In the genomic region with DNA sequence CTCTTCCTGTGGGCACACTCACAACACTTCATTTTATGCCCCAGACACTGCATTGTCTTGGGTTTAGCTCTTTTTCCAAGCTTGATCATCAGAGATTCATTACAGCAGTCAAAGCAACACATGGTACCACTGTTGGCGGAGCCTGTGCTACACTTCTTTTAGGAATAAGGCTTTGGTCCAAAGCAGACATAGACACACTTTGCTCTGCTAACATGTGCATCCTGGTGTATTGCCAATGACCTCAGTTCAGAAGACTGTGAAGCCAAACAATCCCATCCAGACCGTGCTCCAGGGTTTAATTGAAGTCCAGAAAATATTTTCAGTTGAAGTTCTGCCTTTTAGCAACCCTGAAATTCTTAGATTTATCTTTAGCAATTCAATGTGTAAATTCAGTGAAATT, we compare ENCODE assay signal across 19 cellular contexts.
DNase-seq lines count a peak whose midpoint lies in the region; ATAC-seq, FAIRE-seq and TF ChIP-seq lines count a peak whose summit lies in the region.
"Had no signal": no experiment of that assay in that cellular context is flagged by ENCODE, and none has a peak within 500 bp of the region (broad histone marks: within the 10 kb centered on the region; RNA-seq: fewer than 3 reads in every experiment).

No MANE protein-coding gene starts in this region.

- TF ChIP-seq CTCF in liver (IDR thresholded peaks at IDR 0.05; ENCODE audit: low read depth, low read length, missing input control): no peak
- TF ChIP-seq CTCF in HepG2 (CRISPR knock-in tag; IDR thresholded peaks at IDR 0.05): no peak
- no peak for TF ChIP-seq CTCF in fibroblast of mammary gland (conservative IDR thresholded peaks at IDR 0.05; ENCODE audit: control insufficient read depth, insufficient read depth, low read depth, low read length)

- no peaks in the 10 kb centered on the region for H3K9me3 Mint-ChIP-seq in T-cell
- H3K9me3 Mint-ChIP-seq: CD4-positive, alpha-beta T cell had no signal

- H4K20me1 ChIP-seq in HepG2 (ENCODE audit: insufficient read depth, low read length): no peaks in the 10 kb centered on the region

- in situ Hi-C loops in HepG2 (cut with HindIII; ENCODE audit: extremely low pct_ligation_motif_present, low pct_unique_long_range_greater_than_20kb): no loop called here

- H3K9me3 ChIP-seq in liver (ENCODE audit: control insufficient read depth in 4 of 4, low read length in 3 of 4) (no peaks in the 10 kb centered on the region), HepG2 (ENCODE audit: low read length) (no peaks in the 10 kb centered on the region)

- DNase-seq in HepG2 (ENCODE audit: low spot score): no peak
- DNase-seq in fibroblast of mammary gland (ENCODE audit: low read depth): peak; percentile 22
- DNase-seq in left lobe of liver (ENCODE audit: low spot score): peak; percentile 53
- DNase-seq in stimulated activated CD4-positive, alpha-beta T cell treated with anti-CD3 and anti-CD28 coated beads, Interleukin-1b, Interleukin-23, amount 100 ng/mL, for 48 hours: no peak
- DNase-seq in T-cell: no peak
- DNase-seq in NCI-H774 (lab: John Stamatoyannopoulos, UW): no peak
- DNase-seq: Calu3; CD4-positive, alpha-beta T cell; DMS79 treated with DMSO at 0.1 percent for 48 hours; GDM1; H7; Kasumi-1; NCI-H1105 treated with DMSO at 0.1 percent for 48 hours; NCI-H187; RPMI8226 had no signal

- TF ChIP-seq EP300 in HepG2 (IDR thresholded peaks at IDR 0.05; ENCODE audit: low read depth in 2 of 2, low read length in 2 of 2): no peak
- TF ChIP-seq EP300 in HepG2 (CRISPR knock-in tag; IDR thresholded peaks at IDR 0.05; ENCODE audit: borderline replicate concordance): no peak

- BruUV-seq in HepG2 (replicated peaks; lab: Mats Ljungman, UMichigan): no TSS peak

- no peak overlapping the region for H3K4me3 Mint-ChIP-seq in T-cell
- H3K4me3 Mint-ChIP-seq: CD4-positive, alpha-beta T cell had no signal

- H3K36me3 ChIP-seq in liver (ENCODE audit: control insufficient read depth in 4 of 4, insufficient read depth in 3 of 4, low read depth in 1 of 4, low read length in 3 of 4): peaks cover 0 to 1% (median 0%) of the 10 kb centered on the region in 4 donors
- H3K36me3 ChIP-seq in HepG2 (replicated peaks in 1 of 2; ENCODE audit: control insufficient read depth in 1 of 2, insufficient read depth in 2 of 2, low read length in 2 of 2): peaks cover 3 to 9% of the 10 kb centered on the region in 2 experiments; a peak in 2 of 5 replicates

- H3K4me3 ChIP-seq in liver (ENCODE audit: low read depth in 1 of 3, low read length in 3 of 3): no peak overlapping the region
- no peak overlapping the region for H3K4me3 ChIP-seq in HepG2 (replicated peaks in 1 of 3; ENCODE audit: insufficient read depth in 1 of 3, low read depth in 2 of 3, low read length in 3 of 3)
- no peak overlapping the region for H3K4me3 ChIP-seq in fibroblast of mammary gland (ENCODE audit: control insufficient read depth, low read depth, low read length)

- CTCF ChIA-PET in HepG2 (lab: Yijun Ruan, JAX; ENCODE audit: low intra/inter-chr PET ratio, low total read pairs): no interaction called here
- CTCF ChIA-PET in T-cell (lab: Charles Lee): no interaction called here

- H3K9ac ChIP-seq in liver (ENCODE audit: low read depth in 1 of 2, low read length in 2 of 2) (no peak overlapping the region), HepG2 (ENCODE audit: insufficient read depth, low read depth, low read length) (no peak overlapping the region)

- H3K4me1 Mint-ChIP-seq in T-cell: no peaks in the 10 kb centered on the region

- H3K27ac ChIP-seq in liver (ENCODE audit: low read depth in 1 of 2, low read length in 2 of 2) (no peak overlapping the region), HepG2 (ENCODE audit: extremely low read length, insufficient read depth, low read length) (no peak overlapping the region)

- 25% methylated on average over 2 of the region's 2 CpGs for WGBS in liver
- 96% methylated on average over 2 of the region's 2 CpGs for WGBS in HepG2 (ENCODE audit: low lambda C conversion rate)

- POLR2A ChIA-PET in HepG2 (lab: Yijun Ruan, JAX): no interaction called here
- POLR2A ChIA-PET in T-cell (lab: Charles Lee): no interaction called here

- H3K4me1 ChIP-seq in liver (ENCODE audit: control insufficient read depth in 4 of 4, insufficient read depth in 4 of 4, low read length in 3 of 4) (peaks cover 0 to 3% (median 2%) of the 10 kb centered on the region in 4 donors), HepG2 (ENCODE audit: insufficient read depth, low read length) (no peaks in the 10 kb centered on the region)

- no peak overlapping the region for H2AFZ ChIP-seq in HepG2 (ENCODE audit: low read length)

- no peaks in the 10 kb centered on the region for H3K27me3 Mint-ChIP-seq in T-cell
- H3K27me3 Mint-ChIP-seq: CD4-positive, alpha-beta T cell had no signal

- intact Hi-C loops in HepG2 (cut with micrococcal nuclease; ENCODE audit: unreplicated experiment): no loop called here

- no peak for FAIRE-seq in HepG2 (lab: Jason Lieb, UNC)
- FAIRE-seq: A204.1, GM12892 had no signal

- peak; percentile 19 to 24 for TF ChIP-seq RAD21 in liver (IDR thresholded peaks at IDR 0.05)
- TF ChIP-seq RAD21 in HepG2 (CRISPR knock-in tag; IDR thresholded peaks at IDR 0.05): no peak

- H3K27ac Mint-ChIP-seq in T-cell: no peak overlapping the region
- H3K27ac Mint-ChIP-seq: CD4-positive, alpha-beta T cell had no signal

- no peak for TF ChIP-seq POLR2A in HepG2 (IDR thresholded peaks at IDR 0.05; ENCODE audit: insufficient read depth in 1 of 2, low read depth in 2 of 2, low read length in 2 of 2)

- no peaks in the 10 kb centered on the region for H3K79me2 ChIP-seq in HepG2 (ENCODE audit: insufficient read depth, low read length)

- ATAC-seq in HepG2 (no peak), left lobe of liver (peak; percentile 99), T-cell (replicated peaks in 1 of 4) (no peak), HG02623 (IDR thresholded peaks at IDR 0.05; ENCODE audit: unreplicated experiment) (no peak)

- H3K27me3 ChIP-seq in liver (ENCODE audit: control insufficient read depth in 4 of 4, insufficient read depth in 4 of 4, low read length in 3 of 4) (no peaks in the 10 kb centered on the region), HepG2 (ENCODE audit: control insufficient read depth in 1 of 2, insufficient read depth in 2 of 2, low read length in 2 of 2) (no peaks in the 10 kb centered on the region)

- no peaks in the 10 kb centered on the region for H3K36me3 Mint-ChIP-seq in T-cell

- no peak overlapping the region for H3K4me2 ChIP-seq in HepG2 (ENCODE audit: low read depth, low read length)

TF ChIP-seq in liver, 16 proteins besides CTCF, POLR2A, EP300 and RAD21 (continues in another document):
- no peak for TF ChIP-seq NR2F2 (IDR thresholded peaks at IDR 0.05)
- TF ChIP-seq, protein P1, sequence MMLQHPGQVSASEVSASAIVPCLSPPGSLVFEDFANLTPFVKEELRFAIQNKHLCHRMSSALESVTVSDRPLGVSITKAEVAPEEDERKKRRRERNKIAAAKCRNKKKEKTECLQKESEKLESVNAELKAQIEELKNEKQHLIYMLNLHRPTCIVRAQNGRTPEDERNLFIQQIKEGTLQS (IDR thresholded peaks at IDR 0.05): no peak
- TF ChIP-seq SP1 (IDR thresholded peaks at IDR 0.05): no peak
- no peak for TF ChIP-seq HNF4G (IDR thresholded peaks at IDR 0.05)
- TF ChIP-seq, protein P2, sequence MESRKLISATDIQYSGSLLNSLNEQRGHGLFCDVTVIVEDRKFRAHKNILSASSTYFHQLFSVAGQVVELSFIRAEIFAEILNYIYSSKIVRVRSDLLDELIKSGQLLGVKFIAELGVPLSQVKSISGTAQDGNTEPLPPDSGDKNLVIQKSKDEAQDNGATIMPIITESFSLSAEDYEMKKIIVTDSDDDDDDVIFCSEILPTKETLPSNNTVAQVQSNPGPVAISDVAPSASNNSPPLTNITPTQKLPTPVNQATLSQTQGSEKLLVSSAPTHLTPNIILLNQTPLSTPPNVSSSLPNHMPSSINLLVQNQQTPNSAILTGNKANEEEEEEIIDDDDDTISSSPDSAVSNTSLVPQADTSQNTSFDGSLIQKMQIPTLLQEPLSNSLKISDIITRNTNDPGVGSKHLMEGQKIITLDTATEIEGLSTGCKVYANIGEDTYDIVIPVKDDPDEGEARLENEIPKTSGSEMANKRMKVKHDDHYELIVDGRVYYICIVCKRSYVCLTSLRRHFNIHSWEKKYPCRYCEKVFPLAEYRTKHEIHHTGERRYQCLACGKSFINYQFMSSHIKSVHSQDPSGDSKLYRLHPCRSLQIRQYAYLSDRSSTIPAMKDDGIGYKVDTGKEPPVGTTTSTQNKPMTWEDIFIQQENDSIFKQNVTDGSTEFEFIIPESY (IDR thresholded peaks at IDR 0.05): no peak
- TF ChIP-seq, protein P3, sequence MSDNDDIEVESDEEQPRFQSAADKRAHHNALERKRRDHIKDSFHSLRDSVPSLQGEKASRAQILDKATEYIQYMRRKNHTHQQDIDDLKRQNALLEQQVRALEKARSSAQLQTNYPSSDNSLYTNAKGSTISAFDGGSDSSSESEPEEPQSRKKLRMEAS (IDR thresholded peaks at IDR 0.05): peak; percentile 31
- no peak for TF ChIP-seq TAF1 (conservative IDR thresholded peaks at IDR 0.05)

TF ChIP-seq in HepG2, 621 proteins besides CTCF, POLR2A, EP300 and RAD21:
- TF ChIP-seq ZNF775 (CRISPR knock-in tag; IDR thresholded peaks at IDR 0.05; ENCODE audit: borderline replicate concordance) (no peak), RFXANK (CRISPR knock-in tag; IDR thresholded peaks at IDR 0.05) (no peak), ZNF30 (CRISPR knock-in tag; IDR thresholded peaks at IDR 0.05) (no peak), ZNF367 (CRISPR knock-in tag; IDR thresholded peaks at IDR 0.05; ENCODE audit: borderline replicate concordance) (no peak), ZNF225 (CRISPR knock-in tag; IDR thresholded peaks at IDR 0.05) (no peak), ZNF570 (CRISPR knock-in tag; IDR thresholded peaks at IDR 0.05; ENCODE audit: borderline replicate concordance) (no peak), ZNF138 (CRISPR knock-in tag; IDR thresholded peaks at IDR 0.05; ENCODE audit: low read depth) (no peak), KDM3A (CRISPR knock-in tag; IDR thresholded peaks at IDR 0.05; ENCODE audit: low read depth) (no peak), ZNF777 (CRISPR knock-in tag; IDR thresholded peaks at IDR 0.05) (no peak), ATM (IDR thresholded peaks at IDR 0.05; ENCODE audit: borderline replicate concordance) (no peak), RFXAP (CRISPR knock-in tag; IDR thresholded peaks at IDR 0.05; ENCODE audit: borderline replicate concordance) (no peak)
- TF ChIP-seq, protein P4, sequence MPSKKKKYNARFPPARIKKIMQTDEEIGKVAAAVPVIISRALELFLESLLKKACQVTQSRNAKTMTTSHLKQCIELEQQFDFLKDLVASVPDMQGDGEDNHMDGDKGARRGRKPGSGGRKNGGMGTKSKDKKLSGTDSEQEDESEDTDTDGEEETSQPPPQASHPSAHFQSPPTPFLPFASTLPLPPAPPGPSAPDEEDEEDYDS (CRISPR knock-in tag; IDR thresholded peaks at IDR 0.05): no peak

Comparison
In these comparisons a context has a peak if more than half of its experiments do, and no peak if none do; other contexts are left out.
1. DNase-seq: peak in fibroblast of mammary gland (single experiment) and left lobe of liver (single experiment); none in HepG2 (single experiment), stimulated activated CD4-positive, alpha-beta T cell treated with anti-CD3 and anti-CD28 coated beads, Interleukin-1b, Interleukin-23, amount 100 ng/mL, for 48 hours (single experiment), T-cell (0 of 34) and NCI-H774 (single experiment).